Comparison of ENCODE assay signal across 17 cellular contexts in genomic region chr3:49591615-49592014, GRCh38. TPM values are rescaled to one million over a fixed set of nuclear protein-coding genes. Genes with fewer than 3 reads are reported as not detected.
DNase-seq lines count a peak whose midpoint lies in the region; ATAC-seq and TF ChIP-seq lines count a peak whose summit lies in the region.
"Had no signal": no experiment of that assay in that cellular context is flagged by ENCODE, and none has a peak within 500 bp of the region (broad histone marks: within the 10 kb centered on the region; RNA-seq: fewer than 3 reads in every experiment).

No MANE protein-coding gene starts in this region.

- no TSS peak for BruUV-seq in A673 (replicated peaks; lab: Mats Ljungman, UMichigan)

- no peak for ATAC-seq in heart right ventricle
- ATAC-seq: CD8-positive, alpha-beta T cell; GM23338 had no signal

- H3K36me3 ChIP-seq in right atrium auricular region (no peaks in the 10 kb centered on the region), heart right ventricle (no peaks in the 10 kb centered on the region), A673 (ENCODE audit: insufficient read depth, low read length, poor library complexity, severe bottlenecking) (no peaks in the 10 kb centered on the region)

- CTCF ChIA-PET in A673 (lab: Charles Lee): no interaction called here

- POLR2A ChIA-PET in A673 (lab: Charles Lee; ENCODE audit: low non-redundant PET): no interaction called here

- H3K4me1 ChIP-seq in right atrium auricular region (no peaks in the 10 kb centered on the region), heart right ventricle (no peaks in the 10 kb centered on the region), A673 (ENCODE audit: insufficient read depth, low read length, poor library complexity, severe bottlenecking) (no peaks in the 10 kb centered on the region)
- H3K4me1 ChIP-seq: Caco-2 had no signal

- intact Hi-C loops in heart right ventricle (cut with DNase I) (no loop called here), A673 (cut with micrococcal nuclease; ENCODE audit: unreplicated experiment) (no loop called here)

- no peak overlapping the region for H3K4me3 ChIP-seq in right atrium auricular region
- no peak overlapping the region for H3K4me3 ChIP-seq in heart right ventricle
- no peak overlapping the region for H3K4me3 ChIP-seq in A673 (ENCODE audit: low read depth, low read length, poor library complexity, severe bottlenecking)
- H3K4me3 ChIP-seq: GM23338 had no signal

- no peak overlapping the region for H3K27ac ChIP-seq in right atrium auricular region
- no peak overlapping the region for H3K27ac ChIP-seq in heart right ventricle
- H3K27ac ChIP-seq in A673 (ENCODE audit: low read depth, low read length, poor library complexity, severe bottlenecking): no peak overlapping the region
- H3K27ac ChIP-seq: C4-2B had no signal

- H3K27me3 ChIP-seq in right atrium auricular region (no peaks in the 10 kb centered on the region), heart right ventricle (no peaks in the 10 kb centered on the region), A673 (replicated peaks; ENCODE audit: insufficient read depth, low read depth, low read length, poor library complexity) (no peaks in the 10 kb centered on the region)

- peak; percentile 8 for DNase-seq in NCI-H1105 treated with DMSO at 0.1 percent for 48 hours (lab: John Stamatoyannopoulos, UW)
- no peak for DNase-seq in NCI-H1105 (lab: John Stamatoyannopoulos, UW)
- peak; percentile 34 for DNase-seq in right atrium auricular region (ENCODE audit: low spot score)
- no peak for DNase-seq in heart right ventricle
- peak; percentile 30 for DNase-seq in mesenteric fat pad (ENCODE audit: low spot score)
- DNase-seq in A673 (ENCODE audit: low spot score): no peak
- DNase-seq in DMS153 treated with DMSO at 0.1 percent for 48 hours (lab: John Stamatoyannopoulos, UW; ENCODE audit: unreplicated experiment): no peak
- DNase-seq: Caco-2; CD8-positive, alpha-beta T cell; DND-41; GDM1; H7; IMR-90; KG1 had no signal

- H3K9me3 ChIP-seq in right atrium auricular region: no peaks in the 10 kb centered on the region
- peaks cover 0 to 7% (median 0%) of the 10 kb centered on the region in 11 donors for H3K9me3 ChIP-seq in heart right ventricle
- no peaks in the 10 kb centered on the region for H3K9me3 ChIP-seq in A673 (ENCODE audit: low read depth, low read length, poor library complexity, severe bottlenecking)

- TF ChIP-seq CTCF in right atrium auricular region (IDR thresholded peaks at IDR 0.05): no peak
- no peak for TF ChIP-seq CTCF in heart right ventricle (IDR thresholded peaks at IDR 0.05)
- TF ChIP-seq CTCF in A673 (conservative IDR thresholded peaks at IDR 0.05; ENCODE audit: low read depth, low read length): no peak

- 82 to 89% methylated on average over 3 of the region's 3 CpGs for WGBS in heart right ventricle, 2 donors

RNA-seq across cellular contexts. Expression of gene BSN, which starts 37.3 kb away (rescaled TPM):
- total RNA-seq in right atrium auricular region (under 1 TPM; 0.41 to 0.63 TPM), heart right ventricle (1 to 10 TPM in 4 of 10 donors, under 1 TPM in 6; 0.17 to 1.4 (median 0.68) TPM), mesenteric fat pad (0.16 TPM), A673 (2021) (1.1 and 1.4 TPM in 2 replicates)
- polyA plus RNA-seq in heart right ventricle: under 1 TPM; 0.06 to 0.37 TPM
- total RNA-seq: HT-29 had no signal

Comparison
In these comparisons a context has a peak if more than half of its experiments do, and no peak if none do; other contexts are left out.
1. DNase-seq: peak in NCI-H1105 treated with DMSO at 0.1 percent for 48 hours (single experiment), right atrium auricular region (single experiment) and mesenteric fat pad (single experiment); none in NCI-H1105 (single experiment), heart right ventricle (0 of 2), A673 (single experiment) and DMS153 treated with DMSO at 0.1 percent for 48 hours (single experiment).